1 cellular context compared by ENCODE assay signal in the genomic region with DNA sequence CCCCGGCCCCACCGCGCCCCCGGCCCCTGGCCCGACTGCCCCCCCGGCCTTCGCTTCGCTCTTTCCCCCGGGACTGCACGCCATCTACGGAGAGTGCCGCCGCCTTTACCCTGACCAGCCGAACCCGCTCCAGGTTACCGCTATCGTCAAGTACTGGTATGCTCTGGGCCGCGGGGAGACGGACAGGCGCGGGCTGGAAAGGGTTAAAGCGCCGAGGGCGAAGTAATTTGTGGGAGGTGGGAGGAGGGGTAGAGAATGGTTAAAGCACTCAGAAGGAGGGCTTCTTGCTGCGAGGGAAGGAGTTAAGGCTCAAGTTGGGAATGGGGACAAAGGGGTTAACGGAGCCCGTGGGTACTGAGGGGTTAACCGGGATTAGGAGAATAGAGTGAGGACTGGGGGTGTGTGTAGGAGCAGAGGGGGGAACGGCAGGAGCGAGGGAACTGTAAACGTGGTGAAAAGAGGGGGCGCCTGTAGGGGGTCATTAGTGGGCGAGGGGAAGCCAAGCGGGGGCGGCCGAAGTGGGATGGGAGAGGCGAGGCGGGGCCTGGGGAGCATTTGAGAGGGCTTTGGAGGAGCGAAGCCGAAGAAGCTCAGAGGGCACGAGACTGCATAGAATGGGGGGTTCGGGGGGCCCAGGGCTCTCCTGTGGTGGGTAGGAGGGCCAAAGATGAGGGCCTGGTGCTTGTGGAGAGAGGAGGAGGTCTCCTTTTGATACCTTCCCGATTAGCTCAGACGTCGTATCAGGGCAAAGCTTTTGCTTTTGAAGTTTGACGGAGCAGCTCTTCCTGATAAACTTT.
A peak's percentile ranks its signal among the peaks of the same experiment; 100 is the strongest.
TF ChIP-seq lines count a peak whose summit lies in the region.

No MANE protein-coding gene starts in this region.

TF ChIP-seq in HepG2, 621 proteins besides CTCF, POLR2A, EP300 and RAD21 (continues in another document):
- TF ChIP-seq ZNF709 (CRISPR knock-in tag; IDR thresholded peaks at IDR 0.05) (peak; percentile 30; the same call in 1 of the 2 replicates), ZSCAN21 (CRISPR knock-in tag; IDR thresholded peaks at IDR 0.05; ENCODE audit: borderline replicate concordance) (peak; percentile 7; the same call in 1 of the 2 replicates), ZKSCAN5 (CRISPR knock-in tag; IDR thresholded peaks at IDR 0.05) (no peak), NONO (IDR thresholded peaks at IDR 0.05) (no peak), NONO (CRISPR knock-in tag; conservative IDR thresholded peaks at IDR 0.05) (peak; percentile 47; the same call in 1 of the 2 replicates), ZFP90 (CRISPR knock-in tag; IDR thresholded peaks at IDR 0.05; ENCODE audit: borderline replicate concordance) (0 out of 2 replicates have a peak, but pooled peaks have one; percentile 81), ZNF274 (CRISPR knock-in tag; IDR thresholded peaks at IDR 0.05) (0 out of 2 replicates have a peak, but pooled peaks have one; percentile 26), MAZ (IDR thresholded peaks at IDR 0.05; ENCODE audit: borderline replicate concordance, low read depth, low read length) (0 out of 2 replicates have a peak, but pooled peaks have one; percentile 13), MAZ (CRISPR knock-in tag; IDR thresholded peaks at IDR 0.05; ENCODE audit: low read depth) (no peak), PRMT3 (CRISPR knock-in tag; IDR thresholded peaks at IDR 0.05; ENCODE audit: borderline replicate concordance, low read depth) (no peak), BRD4 (CRISPR knock-in tag; IDR thresholded peaks at IDR 0.05) (peak; percentile 44; the same call in 1 of the 2 replicates), SP2 (CRISPR knock-in tag; IDR thresholded peaks at IDR 0.05) (no peak), PHF8 (CRISPR knock-in tag; IDR thresholded peaks at IDR 0.05) (peak; percentile 60), SALL2 (CRISPR knock-in tag; IDR thresholded peaks at IDR 0.05) (peak; percentile 44; the same call in 1 of the 2 replicates), SP5 (CRISPR knock-in tag; IDR thresholded peaks at IDR 0.05; ENCODE audit: borderline replicate concordance, low read depth) (no peak), MAFF (IDR thresholded peaks at IDR 0.05; ENCODE audit: low read depth, low read length) (peak; percentile 83), ZNF652 (CRISPR knock-in tag; IDR thresholded peaks at IDR 0.05; ENCODE audit: borderline replicate concordance, low read depth) (peak; percentile 94), KLF15 (CRISPR knock-in tag; IDR thresholded peaks at IDR 0.05; ENCODE audit: borderline replicate concordance) (no peak), ERF (CRISPR knock-in tag; IDR thresholded peaks at IDR 0.05) (0 out of 2 replicates have a peak, but pooled peaks have one; percentile 37), ZNF556 (CRISPR knock-in tag; IDR thresholded peaks at IDR 0.05; ENCODE audit: borderline replicate concordance) (no peak), ZFX (CRISPR knock-in tag; IDR thresholded peaks at IDR 0.05; ENCODE audit: low read depth) (peak; percentile 57; the same call in 1 of the 2 replicates), TGIF2 (CRISPR knock-in tag; IDR thresholded peaks at IDR 0.05) (no peak), RFXANK (CRISPR knock-in tag; IDR thresholded peaks at IDR 0.05) (no peak), TSC22D2 (CRISPR knock-in tag; IDR thresholded peaks at IDR 0.05; ENCODE audit: borderline replicate concordance) (0 out of 2 replicates have a peak, but pooled peaks have one; percentile 2), SNAI1 (CRISPR knock-in tag; IDR thresholded peaks at IDR 0.05; ENCODE audit: borderline replicate concordance) (no peak), ZFYVE20 (CRISPR knock-in tag; IDR thresholded peaks at IDR 0.05; ENCODE audit: borderline replicate concordance, low read depth) (no peak), HOXA9 (CRISPR knock-in tag; IDR thresholded peaks at IDR 0.05; ENCODE audit: borderline replicate concordance) (0 out of 2 replicates have a peak, but pooled peaks have one; percentile 39), HOXA5 (CRISPR knock-in tag; IDR thresholded peaks at IDR 0.05) (0 out of 2 replicates have a peak, but pooled peaks have one; percentile 2), ZNF446 (CRISPR knock-in tag; IDR thresholded peaks at IDR 0.05) (0 out of 2 replicates have a peak, but pooled peaks have one; percentile 37)
- TF ChIP-seq, protein P1, sequence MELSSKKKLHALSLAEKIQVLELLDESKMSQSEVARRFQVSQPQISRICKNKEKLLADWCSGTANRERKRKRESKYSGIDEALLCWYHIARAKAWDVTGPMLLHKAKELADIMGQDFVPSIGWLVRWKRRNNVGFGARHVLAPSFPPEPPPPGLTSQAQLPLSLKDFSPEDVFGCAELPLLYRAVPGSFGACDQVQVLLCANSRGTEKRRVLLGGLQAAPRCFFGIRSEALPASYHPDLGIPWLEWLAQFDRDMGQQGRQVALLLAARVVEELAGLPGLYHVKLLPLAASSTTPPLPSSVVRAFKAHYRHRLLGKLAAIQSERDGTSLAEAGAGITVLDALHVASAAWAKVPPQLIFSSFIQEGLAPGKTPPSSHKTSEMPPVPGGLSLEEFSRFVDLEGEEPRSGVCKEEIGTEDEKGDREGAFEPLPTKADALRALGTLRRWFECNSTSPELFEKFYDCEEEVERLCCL (CRISPR knock-in tag; IDR thresholded peaks at IDR 0.05; ENCODE audit: borderline replicate concordance): 0 out of 2 replicates have a peak, but pooled peaks have one; percentile 55
- TF ChIP-seq, protein P2, sequence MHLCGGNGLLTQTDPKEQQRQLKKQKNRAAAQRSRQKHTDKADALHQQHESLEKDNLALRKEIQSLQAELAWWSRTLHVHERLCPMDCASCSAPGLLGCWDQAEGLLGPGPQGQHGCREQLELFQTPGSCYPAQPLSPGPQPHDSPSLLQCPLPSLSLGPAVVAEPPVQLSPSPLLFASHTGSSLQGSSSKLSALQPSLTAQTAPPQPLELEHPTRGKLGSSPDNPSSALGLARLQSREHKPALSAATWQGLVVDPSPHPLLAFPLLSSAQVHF (CRISPR knock-in tag; IDR thresholded peaks at IDR 0.05): 0 out of 2 replicates have a peak, but pooled peaks have one; percentile 40
- TF ChIP-seq, protein P3, sequence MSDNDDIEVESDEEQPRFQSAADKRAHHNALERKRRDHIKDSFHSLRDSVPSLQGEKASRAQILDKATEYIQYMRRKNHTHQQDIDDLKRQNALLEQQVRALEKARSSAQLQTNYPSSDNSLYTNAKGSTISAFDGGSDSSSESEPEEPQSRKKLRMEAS (IDR thresholded peaks at IDR 0.05): 0 out of 2 replicates have a peak, but pooled peaks have one; percentile 28
- TF ChIP-seq, protein P4, sequence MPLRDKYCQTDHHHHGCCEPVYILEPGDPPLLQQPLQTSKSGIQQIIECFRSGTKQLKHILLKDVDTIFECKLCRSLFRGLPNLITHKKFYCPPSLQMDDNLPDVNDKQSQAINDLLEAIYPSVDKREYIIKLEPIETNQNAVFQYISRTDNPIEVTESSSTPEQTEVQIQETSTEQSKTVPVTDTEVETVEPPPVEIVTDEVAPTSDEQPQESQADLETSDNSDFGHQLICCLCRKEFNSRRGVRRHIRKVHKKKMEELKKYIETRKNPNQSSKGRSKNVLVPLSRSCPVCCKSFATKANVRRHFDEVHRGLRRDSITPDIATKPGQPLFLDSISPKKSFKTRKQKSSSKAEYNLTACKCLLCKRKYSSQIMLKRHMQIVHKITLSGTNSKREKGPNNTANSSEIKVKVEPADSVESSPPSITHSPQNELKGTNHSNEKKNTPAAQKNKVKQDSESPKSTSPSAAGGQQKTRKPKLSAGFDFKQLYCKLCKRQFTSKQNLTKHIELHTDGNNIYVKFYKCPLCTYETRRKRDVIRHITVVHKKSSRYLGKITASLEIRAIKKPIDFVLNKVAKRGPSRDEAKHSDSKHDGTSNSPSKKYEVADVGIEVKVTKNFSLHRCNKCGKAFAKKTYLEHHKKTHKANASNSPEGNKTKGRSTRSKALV (CRISPR knock-in tag; IDR thresholded peaks at IDR 0.05): 0 out of 2 replicates have a peak, but pooled peaks have one; percentile 3
- TF ChIP-seq, protein P5, sequence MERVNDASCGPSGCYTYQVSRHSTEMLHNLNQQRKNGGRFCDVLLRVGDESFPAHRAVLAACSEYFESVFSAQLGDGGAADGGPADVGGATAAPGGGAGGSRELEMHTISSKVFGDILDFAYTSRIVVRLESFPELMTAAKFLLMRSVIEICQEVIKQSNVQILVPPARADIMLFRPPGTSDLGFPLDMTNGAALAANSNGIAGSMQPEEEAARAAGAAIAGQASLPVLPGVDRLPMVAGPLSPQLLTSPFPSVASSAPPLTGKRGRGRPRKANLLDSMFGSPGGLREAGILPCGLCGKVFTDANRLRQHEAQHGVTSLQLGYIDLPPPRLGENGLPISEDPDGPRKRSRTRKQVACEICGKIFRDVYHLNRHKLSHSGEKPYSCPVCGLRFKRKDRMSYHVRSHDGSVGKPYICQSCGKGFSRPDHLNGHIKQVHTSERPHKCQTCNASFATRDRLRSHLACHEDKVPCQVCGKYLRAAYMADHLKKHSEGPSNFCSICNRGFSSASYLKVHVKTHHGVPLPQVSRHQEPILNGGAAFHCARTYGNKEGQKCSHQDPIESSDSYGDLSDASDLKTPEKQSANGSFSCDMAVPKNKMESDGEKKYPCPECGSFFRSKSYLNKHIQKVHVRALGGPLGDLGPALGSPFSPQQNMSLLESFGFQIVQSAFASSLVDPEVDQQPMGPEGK (CRISPR knock-in tag; IDR thresholded peaks at IDR 0.05): 0 out of 2 replicates have a peak, but pooled peaks have one; percentile 9
- TF ChIP-seq, protein P6, sequence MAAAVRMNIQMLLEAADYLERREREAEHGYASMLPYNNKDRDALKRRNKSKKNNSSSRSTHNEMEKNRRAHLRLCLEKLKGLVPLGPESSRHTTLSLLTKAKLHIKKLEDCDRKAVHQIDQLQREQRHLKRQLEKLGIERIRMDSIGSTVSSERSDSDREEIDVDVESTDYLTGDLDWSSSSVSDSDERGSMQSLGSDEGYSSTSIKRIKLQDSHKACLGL (CRISPR knock-in tag; IDR thresholded peaks at IDR 0.05): 0 out of 2 replicates have a peak, but pooled peaks have one; percentile 30
- TF ChIP-seq, protein P7, sequence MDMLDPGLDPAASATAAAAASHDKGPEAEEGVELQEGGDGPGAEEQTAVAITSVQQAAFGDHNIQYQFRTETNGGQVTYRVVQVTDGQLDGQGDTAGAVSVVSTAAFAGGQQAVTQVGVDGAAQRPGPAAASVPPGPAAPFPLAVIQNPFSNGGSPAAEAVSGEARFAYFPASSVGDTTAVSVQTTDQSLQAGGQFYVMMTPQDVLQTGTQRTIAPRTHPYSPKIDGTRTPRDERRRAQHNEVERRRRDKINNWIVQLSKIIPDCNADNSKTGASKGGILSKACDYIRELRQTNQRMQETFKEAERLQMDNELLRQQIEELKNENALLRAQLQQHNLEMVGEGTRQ (IDR thresholded peaks at IDR 0.05; ENCODE audit: low read depth, low read length): no peak
- TF ChIP-seq, protein P7 (CRISPR knock-in tag; IDR thresholded peaks at IDR 0.05; ENCODE audit: borderline replicate concordance): no peak
- TF ChIP-seq, protein P8, sequence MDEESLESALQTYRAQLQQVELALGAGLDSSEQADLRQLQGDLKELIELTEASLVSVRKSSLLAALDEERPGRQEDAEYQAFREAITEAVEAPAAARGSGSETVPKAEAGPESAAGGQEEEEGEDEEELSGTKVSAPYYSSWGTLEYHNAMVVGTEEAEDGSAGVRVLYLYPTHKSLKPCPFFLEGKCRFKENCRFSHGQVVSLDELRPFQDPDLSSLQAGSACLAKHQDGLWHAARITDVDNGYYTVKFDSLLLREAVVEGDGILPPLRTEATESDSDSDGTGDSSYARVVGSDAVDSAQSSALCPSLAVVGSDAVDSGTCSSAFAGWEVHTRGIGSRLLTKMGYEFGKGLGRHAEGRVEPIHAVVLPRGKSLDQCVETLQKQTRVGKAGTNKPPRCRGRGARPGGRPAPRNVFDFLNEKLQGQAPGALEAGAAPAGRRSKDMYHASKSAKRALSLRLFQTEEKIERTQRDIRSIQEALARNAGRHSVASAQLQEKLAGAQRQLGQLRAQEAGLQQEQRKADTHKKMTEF (CRISPR knock-in tag; IDR thresholded peaks at IDR 0.05): no peak
- TF ChIP-seq, protein P9, sequence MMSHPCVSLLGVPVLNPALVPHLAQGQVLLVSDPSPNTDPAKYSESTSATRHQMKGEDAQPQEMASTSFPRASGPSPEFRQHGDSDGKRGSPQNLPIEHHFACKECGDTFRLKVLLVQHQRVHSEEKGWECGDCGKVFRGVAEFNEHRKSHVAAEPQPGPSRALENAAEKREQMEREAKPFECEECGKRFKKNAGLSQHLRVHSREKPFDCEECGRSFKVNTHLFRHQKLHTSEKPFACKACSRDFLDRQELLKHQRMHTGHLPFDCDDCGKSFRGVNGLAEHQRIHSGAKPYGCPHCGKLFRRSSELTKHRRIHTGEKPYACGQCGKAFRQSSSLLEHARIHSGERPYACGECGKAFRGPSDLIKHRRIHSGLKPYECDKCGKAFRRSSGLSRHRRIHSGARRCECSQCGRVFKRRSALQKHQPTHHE (CRISPR knock-in tag; IDR thresholded peaks at IDR 0.05; ENCODE audit: borderline replicate concordance): 0 out of 2 replicates have a peak, but pooled peaks have one; percentile 20
- TF ChIP-seq, protein P10, sequence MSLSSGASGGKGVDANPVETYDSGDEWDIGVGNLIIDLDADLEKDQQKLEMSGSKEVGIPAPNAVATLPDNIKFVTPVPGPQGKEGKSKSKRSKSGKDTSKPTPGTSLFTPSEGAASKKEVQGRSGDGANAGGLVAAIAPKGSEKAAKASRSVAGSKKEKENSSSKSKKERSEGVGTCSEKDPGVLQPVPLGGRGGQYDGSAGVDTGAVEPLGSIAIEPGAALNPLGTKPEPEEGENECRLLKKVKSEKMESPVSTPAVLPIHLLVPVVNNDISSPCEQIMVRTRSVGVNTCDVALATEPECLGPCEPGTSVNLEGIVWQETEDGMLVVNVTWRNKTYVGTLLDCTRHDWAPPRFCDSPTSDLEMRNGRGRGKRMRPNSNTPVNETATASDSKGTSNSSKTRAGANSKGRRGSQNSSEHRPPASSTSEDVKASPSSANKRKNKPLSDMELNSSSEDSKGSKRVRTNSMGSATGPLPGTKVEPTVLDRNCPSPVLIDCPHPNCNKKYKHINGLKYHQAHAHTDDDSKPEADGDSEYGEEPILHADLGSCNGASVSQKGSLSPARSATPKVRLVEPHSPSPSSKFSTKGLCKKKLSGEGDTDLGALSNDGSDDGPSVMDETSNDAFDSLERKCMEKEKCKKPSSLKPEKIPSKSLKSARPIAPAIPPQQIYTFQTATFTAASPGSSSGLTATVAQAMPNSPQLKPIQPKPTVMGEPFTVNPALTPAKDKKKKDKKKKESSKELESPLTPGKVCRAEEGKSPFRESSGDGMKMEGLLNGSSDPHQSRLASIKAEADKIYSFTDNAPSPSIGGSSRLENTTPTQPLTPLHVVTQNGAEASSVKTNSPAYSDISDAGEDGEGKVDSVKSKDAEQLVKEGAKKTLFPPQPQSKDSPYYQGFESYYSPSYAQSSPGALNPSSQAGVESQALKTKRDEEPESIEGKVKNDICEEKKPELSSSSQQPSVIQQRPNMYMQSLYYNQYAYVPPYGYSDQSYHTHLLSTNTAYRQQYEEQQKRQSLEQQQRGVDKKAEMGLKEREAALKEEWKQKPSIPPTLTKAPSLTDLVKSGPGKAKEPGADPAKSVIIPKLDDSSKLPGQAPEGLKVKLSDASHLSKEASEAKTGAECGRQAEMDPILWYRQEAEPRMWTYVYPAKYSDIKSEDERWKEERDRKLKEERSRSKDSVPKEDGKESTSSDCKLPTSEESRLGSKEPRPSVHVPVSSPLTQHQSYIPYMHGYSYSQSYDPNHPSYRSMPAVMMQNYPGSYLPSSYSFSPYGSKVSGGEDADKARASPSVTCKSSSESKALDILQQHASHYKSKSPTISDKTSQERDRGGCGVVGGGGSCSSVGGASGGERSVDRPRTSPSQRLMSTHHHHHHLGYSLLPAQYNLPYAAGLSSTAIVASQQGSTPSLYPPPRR (CRISPR knock-in tag; IDR thresholded peaks at IDR 0.05; ENCODE audit: borderline replicate concordance): no peak
